In the genomic region with DNA sequence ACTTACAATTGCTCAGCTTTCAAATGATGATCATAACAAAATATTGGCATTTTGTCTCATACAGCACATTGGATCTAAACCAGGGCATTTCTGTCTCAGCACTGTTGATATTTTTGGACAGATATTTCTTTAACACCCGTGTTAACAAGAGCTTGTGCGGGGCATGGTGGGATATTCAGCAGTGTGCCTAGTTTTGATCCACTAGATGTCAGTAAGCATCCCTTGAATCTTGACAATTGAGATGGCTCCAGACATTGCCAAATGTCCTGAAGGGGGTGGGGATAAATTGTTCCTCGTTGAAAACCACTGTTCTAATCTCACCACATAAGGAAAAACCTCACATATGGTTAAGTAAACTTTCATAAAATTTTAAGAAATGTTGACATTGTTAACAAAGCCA, we compare ENCODE assay signal across 11 cellular contexts.
DNase-seq lines count a peak whose midpoint lies in the region; ATAC-seq and TF ChIP-seq lines count a peak whose summit lies in the region.
"Had no signal": no experiment of that assay in that cellular context is flagged by ENCODE, and none has a peak within 500 bp of the region (broad histone marks: within the 10 kb centered on the region; RNA-seq: fewer than 3 reads in every experiment).

No MANE protein-coding gene starts in this region.

- TF ChIP-seq CTCF in progenitor cell of endocrine pancreas (IDR thresholded peaks at IDR 0.05; ENCODE audit: unreplicated experiment) = no peak

- intact Hi-C loops in Right ventricle myocardium superior (cut with DNase I) = no loop called here

- peak; percentile 2 for DNase-seq in COLO829 (ENCODE audit: low spot score)
- peak; percentile 6 for DNase-seq in Jurkat, Clone E6-1 (ENCODE audit: low read depth, low spot score)
- peak; percentile 16 to 57 for DNase-seq in SJCRH30
- DNase-seq in iPS-NIHi11 (ENCODE audit: low spot score) = peak; percentile 23
- no peak for DNase-seq in activated naive CD8-positive, alpha-beta T cell treated with anti-CD3 and anti-CD28 coated beads for 36 hours
- no peak for DNase-seq in OCI-M2 (lab: John Stamatoyannopoulos, UW; ENCODE audit: unreplicated experiment)
- no peak for DNase-seq in Right ventricle myocardium superior
- DNase-seq in progenitor cell of endocrine pancreas (ENCODE audit: low spot score, unreplicated experiment) = no peak
- DNase-seq: dermis blood vessel endothelial cell had no signal

- no peaks in the 10 kb centered on the region for H3K9me3 Mint-ChIP-seq in activated naive CD8-positive, alpha-beta T cell treated with anti-CD3 and anti-CD28 coated beads for 36 hours
- H3K9me3 Mint-ChIP-seq in progenitor cell of endocrine pancreas (ENCODE audit: low read depth) = no peaks in the 10 kb centered on the region

- H3K36me3 Mint-ChIP-seq in activated naive CD8-positive, alpha-beta T cell treated with anti-CD3 and anti-CD28 coated beads for 36 hours = no peaks in the 10 kb centered on the region
- H3K36me3 Mint-ChIP-seq in progenitor cell of endocrine pancreas (ENCODE audit: insufficient read depth) = no peaks in the 10 kb centered on the region

- no peaks in the 10 kb centered on the region for H3K27me3 ChIP-seq in SJCRH30
- H3K27me3 ChIP-seq: BLaER1 treated with 17β-estradiol and CSF1 and Interleukin-3, amounts not matched to agents 10 nM and 100 nM had no signal

- ATAC-seq in Right ventricle myocardium superior (ENCODE audit: poor library complexity) = no peak

- no peak overlapping the region for H3K27ac Mint-ChIP-seq in activated naive CD8-positive, alpha-beta T cell treated with anti-CD3 and anti-CD28 coated beads for 36 hours
- no peak overlapping the region for H3K27ac Mint-ChIP-seq in progenitor cell of endocrine pancreas
- H3K27ac Mint-ChIP-seq: stimulated activated naive CD8-positive, alpha-beta T cell treated with anti-CD3 and anti-CD28 coated beads, Interleukin-15, Interleukin-2, amounts not matched to agents 100 ng/mL and 50 ng/mL, for 24 hours had no signal

- H3K9me3 ChIP-seq in SJCRH30 (replicated peaks) = no peaks in the 10 kb centered on the region
- H3K9me3 ChIP-seq: BLaER1 treated with 17β-estradiol and CSF1 and Interleukin-3, amounts not matched to agents 10 nM and 100 nM had no signal

- H3K27ac ChIP-seq in SJCRH30 = no peak overlapping the region
- H3K27ac ChIP-seq: BLaER1 treated with 17β-estradiol and CSF1 and Interleukin-3, amounts not matched to agents 10 nM and 100 nM had no signal

- H3K4me3 ChIP-seq in Jurkat, Clone E6-1 (ENCODE audit: low read length) = no peak overlapping the region
- no peak overlapping the region for H3K4me3 ChIP-seq in SJCRH30
- H3K4me3 ChIP-seq: BLaER1 treated with 17β-estradiol and CSF1 and Interleukin-3, amounts not matched to agents 10 nM and 100 nM had no signal

- H3K36me3 ChIP-seq in SJCRH30 = no peaks in the 10 kb centered on the region
- H3K36me3 ChIP-seq: BLaER1 treated with 17β-estradiol and CSF1 and Interleukin-3, amounts not matched to agents 10 nM and 100 nM had no signal

- no peaks in the 10 kb centered on the region for H3K4me1 ChIP-seq in SJCRH30
- H3K4me1 ChIP-seq: BLaER1 treated with 17β-estradiol and CSF1 and Interleukin-3, amounts not matched to agents 10 nM and 100 nM had no signal

- no peaks in the 10 kb centered on the region for H3K27me3 Mint-ChIP-seq in activated naive CD8-positive, alpha-beta T cell treated with anti-CD3 and anti-CD28 coated beads for 36 hours
- H3K27me3 Mint-ChIP-seq in progenitor cell of endocrine pancreas = no peaks in the 10 kb centered on the region
- H3K27me3 Mint-ChIP-seq: stimulated activated naive CD8-positive, alpha-beta T cell treated with anti-CD3 and anti-CD28 coated beads, Interleukin-15, Interleukin-2, amounts not matched to agents 100 ng/mL and 50 ng/mL, for 24 hours had no signal

- no peak overlapping the region for H3K4me3 Mint-ChIP-seq in activated naive CD8-positive, alpha-beta T cell treated with anti-CD3 and anti-CD28 coated beads for 36 hours
- no peak overlapping the region for H3K4me3 Mint-ChIP-seq in progenitor cell of endocrine pancreas (ENCODE audit: low read depth)
- H3K4me3 Mint-ChIP-seq: stimulated activated naive CD8-positive, alpha-beta T cell treated with anti-CD3 and anti-CD28 coated beads, Interleukin-15, Interleukin-2, amounts not matched to agents 100 ng/mL and 50 ng/mL, for 24 hours had no signal

- no peaks in the 10 kb centered on the region for H3K4me1 Mint-ChIP-seq in activated naive CD8-positive, alpha-beta T cell treated with anti-CD3 and anti-CD28 coated beads for 36 hours
- peaks cover 4% of the 10 kb centered on the region for H3K4me1 Mint-ChIP-seq in progenitor cell of endocrine pancreas (ENCODE audit: low read depth)

Comparison
In these comparisons a context has a peak if more than half of its experiments do, and no peak if none do; other contexts are left out.
1. DNase-seq: peak in COLO829 (single experiment), Jurkat, Clone E6-1 (single experiment), SJCRH30 (2 of 2) and iPS-NIHi11 (single experiment); none in activated naive CD8-positive, alpha-beta T cell treated with anti-CD3 and anti-CD28 coated beads for 36 hours (single experiment), OCI-M2 (single experiment), Right ventricle myocardium superior (single experiment) and progenitor cell of endocrine pancreas (single experiment).